ENCODE assay signal across 8 cellular contexts in genomic region chr11:85826096-85826855, GRCh38. TPM values are rescaled to one million over a fixed set of nuclear protein-coding genes. Genes with fewer than 3 reads are reported as not detected.
A peak's percentile ranks its signal among the peaks of the same experiment; 100 is the strongest.
DNase-seq lines count a peak whose midpoint lies in the region; ATAC-seq and TF ChIP-seq lines count a peak whose summit lies in the region.

No MANE protein-coding gene starts in this region.

- H3K4me1 Mint-ChIP-seq in type B pancreatic cell (ENCODE audit: unreplicated experiment) = peaks cover 20% of the 10 kb centered on the region

- H3K36me3 Mint-ChIP-seq in type B pancreatic cell = no peaks in the 10 kb centered on the region

- H3K27ac Mint-ChIP-seq in type B pancreatic cell = peak overlapping the region; percentile 37

- no peak overlapping the region for H3K4me3 Mint-ChIP-seq in type B pancreatic cell

- TF ChIP-seq POLR2A in NB4 (IDR thresholded peaks at IDR 0.05; ENCODE audit: extremely low read depth, insufficient read length) (no peak), spleen (IDR thresholded peaks at IDR 0.05) (no peak)

- H3K9me3 ChIP-seq in spleen = peaks cover 0 to 3% (median 0%) of the 10 kb centered on the region in 8 donors

- 75 to 80% (median 78%) methylated on average over 7 of the region's 7 CpGs for WGBS in spleen, 5 donors

- DNase-seq in AG09309 (ENCODE audit: low read depth) = no peak
- no peak for DNase-seq in GM13976 (ENCODE audit: low spot score)
- no peak for DNase-seq in NB4 (ENCODE audit: low read depth)
- DNase-seq in astrocyte of the cerebellum (ENCODE audit: low read depth) = no peak
- peak; percentile 26 for DNase-seq in inferior parietal cortex (ENCODE audit: extremely low spot score)
- no peak for DNase-seq in type B pancreatic cell (ENCODE audit: extremely low spot score, unreplicated experiment)
- no peak for DNase-seq in spleen

- intact Hi-C loops in spleen (cut with DNase I; ENCODE audit: low total_unique reads) = no loop called here

- TF ChIP-seq CTCF in AG09309 (IDR thresholded peaks at IDR 0.05; ENCODE audit: control insufficient read depth, insufficient read depth, low read depth, low read length, missing control alignments) (peak; percentile 80), GM13976 (IDR thresholded peaks at IDR 0.05; ENCODE audit: borderline replicate concordance, control extremely low read depth, extremely low read depth, insufficient read depth, missing control alignments) (peak; percentile 33), NB4 (IDR thresholded peaks at IDR 0.05; ENCODE audit: low read depth, low read length) (peak; percentile 48), astrocyte of the cerebellum (IDR thresholded peaks at IDR 0.05; ENCODE audit: low read depth, low read length, missing control alignments) (peak; percentile 69), type B pancreatic cell (conservative IDR thresholded peaks at IDR 0.05) (peak; percentile 63), spleen (IDR thresholded peaks at IDR 0.05 in 8 of 11, conservative IDR thresholded peaks at IDR 0.05 in 3 of 11) (peak in 5 of 11 experiments; percentile 16 to 49 (median 35))

- in situ Hi-C loops in GM13976 (cut with MboI; ENCODE audit: low sequenced_read_pairs, unreplicated experiment) = no loop called here
- in situ Hi-C loops in astrocyte of the cerebellum (cut with HindIII; ENCODE audit: low sequenced_read_pairs) = no loop called here

- no peaks in the 10 kb centered on the region for H3K36me3 ChIP-seq in spleen

- H3K27me3 ChIP-seq in spleen (replicated peaks in 1 of 7) = no peaks in the 10 kb centered on the region

- ATAC-seq in HG03280 (IDR thresholded peaks at IDR 0.05; ENCODE audit: unreplicated experiment) = no peak

- no peaks in the 10 kb centered on the region for H3K9me3 Mint-ChIP-seq in type B pancreatic cell

- H3K27ac ChIP-seq in spleen = peak overlapping the region in 4 of 8 donors; percentile 7 to 55 (median 16)

- no peak overlapping the region for H3K4me3 ChIP-seq in AG09309 (ENCODE audit: control insufficient read depth, low read depth, low read length)
- no peak overlapping the region for H3K4me3 ChIP-seq in NB4 (ENCODE audit: low read depth, low read length)
- H3K4me3 ChIP-seq in astrocyte of the cerebellum (ENCODE audit: low read depth, low read length) = no peak overlapping the region
- no peak overlapping the region for H3K4me3 ChIP-seq in spleen

- no peaks in the 10 kb centered on the region for H3K27me3 Mint-ChIP-seq in type B pancreatic cell

- peaks cover 0 to 44% (median 8%) of the 10 kb centered on the region in 6 donors for H3K4me1 ChIP-seq in spleen

RNA-seq across cellular contexts. Expression of gene SYTL2, which starts 15.3 kb away (rescaled TPM):
- total RNA-seq in type B pancreatic cell (ENCODE audit: low replicate concordance) = 30.6 and 42.4 TPM in 2 replicates
- 100 to 1,000 TPM in 1 of 7 donors, 10 to 100 TPM in 6; 20.4 to 176 (median 31.1) TPM for total RNA-seq in spleen
- 1 to 10 TPM; 2.7 to 4.5 (median 3.1) TPM for polyA plus RNA-seq in spleen

RNA-seq across cellular contexts. Expression of gene CCDC83, which starts 28.9 kb away (rescaled TPM):
- total RNA-seq in type B pancreatic cell (ENCODE audit: low replicate concordance) (not detected in 2 replicates), spleen (not detected)
- not detected for polyA plus RNA-seq in spleen
